13 cellular contexts compared by ENCODE assay signal in genomic region chr11:123056835-123057491, GRCh38. TPM values are rescaled to one million over a fixed set of nuclear protein-coding genes. Genes with fewer than 3 reads are reported as not detected.
DNase-seq lines count a peak whose midpoint lies in the region; ATAC-seq and TF ChIP-seq lines count a peak whose summit lies in the region.
"Had no signal": no experiment of that assay in that cellular context is flagged by ENCODE, and none has a peak within 500 bp of the region (broad histone marks: within the 10 kb centered on the region; RNA-seq: fewer than 3 reads in every experiment).

No MANE protein-coding gene starts in this region.

- peaks cover 46% of the 10 kb centered on the region for H4K20me1 ChIP-seq in SU-DHL-6 (ENCODE audit: low read depth, low read length)

- no peak for TF ChIP-seq CTCF in cardiac muscle cell (IDR thresholded peaks at IDR 0.05; ENCODE audit: low read depth, low read length)
- TF ChIP-seq CTCF in SU-DHL-6 (IDR thresholded peaks at IDR 0.05; ENCODE audit: insufficient read depth, low read length, poor library complexity, severe bottlenecking): no peak
- no peak for TF ChIP-seq CTCF in type B pancreatic cell (conservative IDR thresholded peaks at IDR 0.05)
- no peak for TF ChIP-seq CTCF in sigmoid colon (IDR thresholded peaks at IDR 0.05)

- intact Hi-C loops in Right ventricle myocardium superior (cut with DNase I): no loop called here
- intact Hi-C loops in sigmoid colon (cut with DNase I): loop anchor here (10.0 kb wide), 1 partner anchor 142 kb away; no protein-coding TSS in a partner anchor

- H3K27me3 ChIP-seq in cardiac muscle cell (no peaks in the 10 kb centered on the region), SU-DHL-6 (ENCODE audit: low read length) (no peaks in the 10 kb centered on the region), sigmoid colon (no peaks in the 10 kb centered on the region)
- H3K27me3 ChIP-seq: foreskin keratinocyte had no signal

- H3K27me3 Mint-ChIP-seq in type B pancreatic cell: no peaks in the 10 kb centered on the region

- H3K27ac ChIP-seq in cardiac muscle cell: peak overlapping the region; percentile 7
- H3K27ac ChIP-seq in SU-DHL-6 (ENCODE audit: low read depth, low read length): peak overlapping the region; percentile 37
- peak overlapping the region in 2 of 4 donors; percentile 13 to 24 for H3K27ac ChIP-seq in sigmoid colon
- H3K27ac ChIP-seq: foreskin keratinocyte, thoracic aorta had no signal

- H3K9me2 ChIP-seq in SU-DHL-6 (replicated peaks; ENCODE audit: insufficient read depth, low read length): no peaks in the 10 kb centered on the region

- no peak overlapping the region for H2AFZ ChIP-seq in SU-DHL-6 (ENCODE audit: low read depth, low read length, severe bottlenecking)

- H3F3A ChIP-seq in SU-DHL-6 (ENCODE audit: insufficient read depth): peaks cover 99% of the 10 kb centered on the region

- H3K4me1 ChIP-seq in cardiac muscle cell (ENCODE audit: low read depth) (peaks cover 30% of the 10 kb centered on the region), sigmoid colon (peaks cover 0 to 53% (median 42%) of the 10 kb centered on the region in 4 donors)
- H3K4me1 ChIP-seq: foreskin keratinocyte had no signal

- no peak overlapping the region for H3K4me2 ChIP-seq in SU-DHL-6 (ENCODE audit: low read depth, low read length, poor library complexity, severe bottlenecking)

- peak overlapping the region; percentile 27 for H3K4me3 Mint-ChIP-seq in type B pancreatic cell

- DNase-seq in cardiac muscle cell (ENCODE audit: low read depth in 1 of 2, low spot score in 1 of 2): no peak
- no peak for DNase-seq in Right ventricle myocardium superior
- no peak for DNase-seq in erythroblast (lab: John Stamatoyannopoulos, UW)
- no peak for DNase-seq in type B pancreatic cell (ENCODE audit: extremely low spot score, unreplicated experiment)
- no peak for DNase-seq in sigmoid colon
- DNase-seq: amygdala, COR-L47, foreskin keratinocyte, NCI-H2227 treated with DMSO at 0.1 percent for 48 hours had no signal

- ATAC-seq in Right ventricle myocardium superior (ENCODE audit: poor library complexity) (no peak), HG02840 (IDR thresholded peaks at IDR 0.05; ENCODE audit: low FRiP score, unreplicated experiment) (no peak), GM18870 (IDR thresholded peaks at IDR 0.05; ENCODE audit: unreplicated experiment) (no peak)

- no peak overlapping the region for H3K9ac ChIP-seq in SU-DHL-6 (ENCODE audit: low read length)

- peaks cover 51% of the 10 kb centered on the region for H3K4me1 Mint-ChIP-seq in type B pancreatic cell (ENCODE audit: unreplicated experiment)

- no peak overlapping the region for H3K4me3 ChIP-seq in cardiac muscle cell
- no peak overlapping the region for H3K4me3 ChIP-seq in SU-DHL-6 (ENCODE audit: insufficient read depth, low read length, poor library complexity, severe bottlenecking)
- H3K4me3 ChIP-seq in sigmoid colon: no peak overlapping the region
- H3K4me3 ChIP-seq: thoracic aorta had no signal

- H3K36me3 ChIP-seq in cardiac muscle cell (peaks cover 50% of the 10 kb centered on the region), SU-DHL-6 (ENCODE audit: low read length) (peaks cover 60% of the 10 kb centered on the region), sigmoid colon (peaks cover 33 to 81% (median 49%) of the 10 kb centered on the region in 4 donors)

- TF ChIP-seq POLR2A in erythroblast (IDR thresholded peaks at IDR 0.05; ENCODE audit: low read length) (peak; percentile 35), sigmoid colon (IDR thresholded peaks at IDR 0.05) (no peak)

- H3K36me3 Mint-ChIP-seq in type B pancreatic cell: peaks cover 57% of the 10 kb centered on the region

- TF ChIP-seq EP300 in sigmoid colon (IDR thresholded peaks at IDR 0.05): no peak

- 54 to 63% methylated on average over 3 of the region's 3 CpGs for WGBS in sigmoid colon, 2 donors

- H3K27ac Mint-ChIP-seq in type B pancreatic cell: peak overlapping the region; percentile 63

- no peaks in the 10 kb centered on the region for H3K9me3 Mint-ChIP-seq in type B pancreatic cell

- H3K79me2 ChIP-seq in SU-DHL-6 (ENCODE audit: insufficient read depth, low read length): peaks cover 24% of the 10 kb centered on the region

- H3K9me3 ChIP-seq in cardiac muscle cell (ENCODE audit: low read depth): no peaks in the 10 kb centered on the region
- no peaks in the 10 kb centered on the region for H3K9me3 ChIP-seq in SU-DHL-6 (ENCODE audit: insufficient read depth, low read length)
- H3K9me3 ChIP-seq in sigmoid colon: no peaks in the 10 kb centered on the region
- H3K9me3 ChIP-seq: thoracic aorta had no signal

RNA-seq across cellular contexts. Expression of gene HSPA8, which starts 5.0 kb away (rescaled TPM):
- 386 and 958 TPM in 2 replicates for total RNA-seq in cardiac muscle cell
- 325 and 839 TPM in 2 replicates for polyA plus RNA-seq in cardiac muscle cell
- 1,336 TPM for total RNA-seq in Right ventricle myocardium superior
- total RNA-seq in type B pancreatic cell (ENCODE audit: low replicate concordance): 1,178 and 1,213 TPM in 2 replicates
- 100 to 1,000 TPM; 576 to 731 (median 702) TPM for total RNA-seq in sigmoid colon
- polyA plus RNA-seq in sigmoid colon: 100 to 1,000 TPM; 300 to 563 (median 354) TPM
